21 cellular contexts compared by ENCODE assay signal in genomic region chr1:153607381-153607780, GRCh38. TPM values are rescaled to one million over a fixed set of nuclear protein-coding genes. Genes with fewer than 3 reads are reported as not detected.
DNase-seq lines count a peak whose midpoint lies in the region; ATAC-seq, FAIRE-seq and TF ChIP-seq lines count a peak whose summit lies in the region.
"Had no signal": no experiment of that assay in that cellular context is flagged by ENCODE, and none has a peak within 500 bp of the region (broad histone marks: within the 10 kb centered on the region; RNA-seq: fewer than 3 reads in every experiment).

No MANE protein-coding gene starts in this region.

- H3K4me1 ChIP-seq in RWPE2 (ENCODE audit: insufficient read depth, poor library complexity, severe bottlenecking), result peaks cover 21% of the 10 kb centered on the region
- peaks cover 17 to 19% of the 10 kb centered on the region in 2 donors for H3K4me1 ChIP-seq in kidney (ENCODE audit: control insufficient read depth in 1 of 2, insufficient read depth in 1 of 2, low read depth in 1 of 2, low read length in 2 of 2)
- peaks cover 5 to 55% (median 27%) of the 10 kb centered on the region in 6 donors for H3K4me1 ChIP-seq in spleen

- no peaks in the 10 kb centered on the region for H3K27me3 ChIP-seq in RWPE2 (ENCODE audit: insufficient read depth, poor library complexity, severe bottlenecking)
- H3K27me3 ChIP-seq in spleen (replicated peaks in 1 of 7), result no peaks in the 10 kb centered on the region
- H3K27me3 ChIP-seq: body of pancreas, SJSA1 had no signal

- CTCF ChIA-PET in GM10248 (lab: Yijun Ruan, JAX), result interaction anchor here (1.1 to 4.4 kb wide), 5 partner anchors 11 to 255 kb away, joined by 3 to 22 read pairs (median 7); partner anchors contain the start of gene S100A13

- no peak for TF ChIP-seq CTCF in GM10248 (IDR thresholded peaks at IDR 0.05; ENCODE audit: control extremely low read depth, extremely low read depth, low read depth, missing control alignments)
- no peak for TF ChIP-seq CTCF in RWPE2 (IDR thresholded peaks at IDR 0.05; ENCODE audit: poor library complexity, severe bottlenecking)
- no peak for TF ChIP-seq CTCF in kidney (IDR thresholded peaks at IDR 0.05; ENCODE audit: borderline replicate concordance, extremely low read depth, insufficient read depth)
- TF ChIP-seq CTCF in spleen (IDR thresholded peaks at IDR 0.05 in 8 of 11, conservative IDR thresholded peaks at IDR 0.05 in 3 of 11), result no peak

- peak overlapping the region; percentile 98 for H3K27ac ChIP-seq in RWPE2 (ENCODE audit: poor library complexity, severe bottlenecking)
- H3K27ac ChIP-seq in kidney (ENCODE audit: low read depth in 2 of 2, low read length in 2 of 2), result peak overlapping the region in 1 of 2 donors; percentile 89
- peak overlapping the region in 7 of 8 donors; percentile 85 to 95 (median 88) for H3K27ac ChIP-seq in spleen

- intact Hi-C loops in kidney (cut with DNase I) (no loop called here), spleen (cut with DNase I; ENCODE audit: low total_unique reads) (no loop called here)

- TF ChIP-seq POLR2A in spleen (IDR thresholded peaks at IDR 0.05), result no peak

- ATAC-seq in RWPE2 (ENCODE audit: low read depth), result no peak
- ATAC-seq in HG03196 (IDR thresholded peaks at IDR 0.05; ENCODE audit: unreplicated experiment), result no peak
- no peak for ATAC-seq in GM19455 (IDR thresholded peaks at IDR 0.05; ENCODE audit: unreplicated experiment)
- ATAC-seq: body of pancreas, GM12878 had no signal

- H3K9me3 ChIP-seq in RWPE2 (ENCODE audit: severe bottlenecking), result no peaks in the 10 kb centered on the region
- no peaks in the 10 kb centered on the region for H3K9me3 ChIP-seq in kidney (ENCODE audit: control insufficient read depth in 1 of 2, low read length in 2 of 2)
- H3K9me3 ChIP-seq in spleen, result no peaks in the 10 kb centered on the region
- H3K9me3 ChIP-seq: body of pancreas, SJSA1 had no signal

- H3K36me3 ChIP-seq in RWPE2 (ENCODE audit: low read depth) (peaks cover 63% of the 10 kb centered on the region), kidney (ENCODE audit: control insufficient read depth in 1 of 2, insufficient read depth in 2 of 2, low read length in 2 of 2) (peaks cover 2 to 8% of the 10 kb centered on the region in 2 donors), spleen (peaks cover 0 to 26% (median 0%) of the 10 kb centered on the region in 6 donors)

- 64 to 84% (median 80%) methylated on average over 4 to 8 of the region's 8 CpGs for WGBS in spleen, 5 donors

- POLR2A ChIA-PET in GM10248 (lab: Yijun Ruan, JAX), result no interaction called here

- H3K4me3 ChIP-seq in RWPE2 (ENCODE audit: severe bottlenecking) (no peak overlapping the region), kidney (ENCODE audit: low read length in 2 of 2) (no peak overlapping the region), spleen (peak overlapping the region in 6 of 8 donors; percentile 30 to 65 (median 42))
- H3K4me3 ChIP-seq: body of pancreas, GM12878, SJSA1 had no signal

- no peak for FAIRE-seq in kidney (lab: Jason Lieb, UNC)
- FAIRE-seq: GM12878 had no signal

- no peak overlapping the region for H3K9ac ChIP-seq in kidney (ENCODE audit: low read length in 2 of 2)

- DNase-seq in GM10248 (ENCODE audit: extremely low spot score) (peak; percentile 8), RWPE2 (ENCODE audit: low spot score) (no peak), kidney (peak; percentile 69), spleen (peak; percentile 64), anterior cingulate cortex (lab: John Stamatoyannopoulos, UW) (no peak), NCI-H774 (lab: John Stamatoyannopoulos, UW) (no peak)
- DNase-seq: activated naive CD4-positive, alpha-beta T cell; body of pancreas; Calu3; GOT3; hypothalamus; Karpas-422; NCI-H1436; NCI-H2227 treated with DMSO at 0.1 percent for 48 hours; stimulated activated CD4-positive, alpha-beta T cell treated with anti-CD3 and anti-CD28 coated beads, Interleukin-15, amount 100 ng/mL, for 24 hours; T1000 had no signal

RNA-seq across cellular contexts. Expression of gene S100A16, which starts 5.6 kb away (rescaled TPM):
- total RNA-seq in kidney, result 119 TPM
- polyA plus RNA-seq in kidney (ENCODE audit: insufficient read depth, low read depth, low replicate concordance), result 174 TPM
- 100 to 1,000 TPM in 3 of 7 donors, 10 to 100 TPM in 4; 78.0 to 111 (median 97.0) TPM for total RNA-seq in spleen
- polyA plus RNA-seq in spleen, result 100 to 1,000 TPM in 1 of 3 donors, 10 to 100 TPM in 2; 52.0 to 101 (median 68.2) TPM

RNA-seq across cellular contexts. Expression of gene S100A14, which starts 8.7 kb away (rescaled TPM):
- total RNA-seq in kidney (75.9 TPM), spleen (1 to 10 TPM in 1 of 7 donors, under 1 TPM in 3, not detected in 3; 0.28 to 1.0 (median 0.75) TPM)
- polyA plus RNA-seq in kidney (ENCODE audit: insufficient read depth, low read depth, low replicate concordance) (35.6 TPM), spleen (1 to 10 TPM; 1.2 to 3.0 (median 2.0) TPM)
- total RNA-seq: myocyte, SJSA1 had no signal

RNA-seq across cellular contexts. Expression of gene S100A13, which starts 19.9 kb away (rescaled TPM):
- total RNA-seq in kidney, result 225 TPM
- 299 TPM for polyA plus RNA-seq in kidney (ENCODE audit: insufficient read depth, low read depth, low replicate concordance)
- 100 to 1,000 TPM in 1 of 7 donors, 10 to 100 TPM in 6; 48.8 to 103 (median 72.4) TPM for total RNA-seq in spleen
- 100 to 1,000 TPM; 118 to 146 (median 143) TPM for polyA plus RNA-seq in spleen

RNA-seq across cellular contexts. Expression of gene S100A1, which starts 20.9 kb away (rescaled TPM):
- 83.1 TPM for total RNA-seq in kidney
- 332 TPM for polyA plus RNA-seq in kidney (ENCODE audit: insufficient read depth, low read depth, low replicate concordance)
- total RNA-seq in spleen, result 1 to 10 TPM in 1 of 7 donors, not detected in 6; 2.6 TPM
- 10 to 100 TPM in 1 of 3 donors, 1 to 10 TPM in 2; 1.7 to 39.7 (median 8.2) TPM for polyA plus RNA-seq in spleen
- total RNA-seq: Calu3, GM12878 had no signal

RNA-seq across cellular contexts. Expression of gene CHTOP, which starts 26.5 kb away (rescaled TPM):
- total RNA-seq in kidney, result 83.6 TPM
- polyA plus RNA-seq in kidney (ENCODE audit: insufficient read depth, low read depth, low replicate concordance), result 71.1 TPM
- 100 to 1,000 TPM in 2 of 7 donors, 10 to 100 TPM in 5; 70.7 to 108 (median 86.3) TPM for total RNA-seq in spleen
- 10 to 100 TPM; 58.1 to 84.1 (median 73.1) TPM for polyA plus RNA-seq in spleen

Comparison
In these comparisons a context has a peak if more than half of its experiments do, and no peak if none do; other contexts are left out.
1. DNase-seq: peak in GM10248 (single experiment), kidney (single experiment) and spleen (single experiment); none in RWPE2 (single experiment), anterior cingulate cortex (0 of 58) and NCI-H774 (single experiment).
2. H3K4me3 ChIP-seq: peak in spleen (6 of 8); none in RWPE2 (single experiment) and kidney (0 of 2).
3. RNA of gene S100A14, which starts 8.7 kb away (total RNA-seq): 75.9 TPM in kidney (single experiment); 0.28 to 1.0 TPM in spleen; every median in the first group is over 10 times any median in the second.